In genomic region chr18:49814147-49814499, GRCh38 we compare ENCODE assay signal across 7 cellular contexts. TPM values are rescaled to one million over a fixed set of nuclear protein-coding genes. Genes with fewer than 3 reads are reported as not detected.
DNase-seq lines count a peak whose midpoint lies in the region; TF ChIP-seq lines count a peak whose summit lies in the region.

No MANE protein-coding gene starts in this region.

- peaks cover 8% of the 10 kb centered on the region for H3K9me3 Mint-ChIP-seq in HFFc6
- peaks cover 9% of the 10 kb centered on the region for H3K9me3 Mint-ChIP-seq in activated CD4-positive, alpha-beta memory T cell treated with anti-CD3 and anti-CD28 coated beads, Interleukin-2, amount 10 ng/mL, durations not matched to agents 7 days and 5 days

- H3K27me3 Mint-ChIP-seq in HFFc6 (ENCODE audit: insufficient read depth) = no peaks in the 10 kb centered on the region; the same call in 1 of the 2 replicates
- H3K27me3 Mint-ChIP-seq in activated CD4-positive, alpha-beta memory T cell treated with anti-CD3 and anti-CD28 coated beads, Interleukin-2, amount 10 ng/mL, durations not matched to agents 7 days and 5 days = no peaks in the 10 kb centered on the region

- H3K4me3 ChIP-seq in GM12875 (ENCODE audit: low read depth, low read length) = peak overlapping the region; percentile 76

- CTCF ChIA-PET in activated CD4-positive, alpha-beta memory T cell treated with anti-CD3 and anti-CD28 coated beads, Interleukin-2, amount 10 ng/mL, durations not matched to agents 7 days and 5 days (lab: Charles Lee) = interaction anchor here (0.7 to 1.0 kb wide), 2 partner anchors 22 to 25 kb away, joined by 4 to 5 read pairs; no protein-coding TSS in a partner anchor

- peak overlapping the region; percentile 88 for H3K27ac Mint-ChIP-seq in HFFc6
- peak overlapping the region; percentile 98 for H3K27ac Mint-ChIP-seq in activated CD4-positive, alpha-beta memory T cell treated with anti-CD3 and anti-CD28 coated beads, Interleukin-2, amount 10 ng/mL, durations not matched to agents 7 days and 5 days

- H3K36me3 Mint-ChIP-seq in HFFc6 (ENCODE audit: low read depth) = peaks cover 12% of the 10 kb centered on the region
- H3K36me3 Mint-ChIP-seq in activated CD4-positive, alpha-beta memory T cell treated with anti-CD3 and anti-CD28 coated beads, Interleukin-2, amount 10 ng/mL, durations not matched to agents 7 days and 5 days (ENCODE audit: low read depth) = peaks cover 64% of the 10 kb centered on the region

- POLR2A ChIA-PET in activated CD4-positive, alpha-beta memory T cell treated with anti-CD3 and anti-CD28 coated beads, Interleukin-2, amount 10 ng/mL, durations not matched to agents 7 days and 5 days (lab: Charles Lee) = interaction anchor here (0.7 to 2.1 kb wide), 12 partner anchors 8 to 1065 kb away, joined by 3 to 12 read pairs (median 4); partner anchors contain the start of genes C18orf32 and ME2

- peak overlapping the region; percentile 75 for H3K27ac ChIP-seq in epithelial cell of prostate

- peak overlapping the region; percentile 94 for H3K4me3 Mint-ChIP-seq in HFFc6
- H3K4me3 Mint-ChIP-seq in activated CD4-positive, alpha-beta memory T cell treated with anti-CD3 and anti-CD28 coated beads, Interleukin-2, amount 10 ng/mL, durations not matched to agents 7 days and 5 days = peak overlapping the region; percentile 97

- H3K4me1 Mint-ChIP-seq in HFFc6 (ENCODE audit: low read depth) = peaks cover 12% of the 10 kb centered on the region; the same call in 1 of the 2 replicates
- H3K4me1 Mint-ChIP-seq in activated CD4-positive, alpha-beta memory T cell treated with anti-CD3 and anti-CD28 coated beads, Interleukin-2, amount 10 ng/mL, durations not matched to agents 7 days and 5 days = peaks cover 61% of the 10 kb centered on the region

- TF ChIP-seq CTCF in GM12875 (IDR thresholded peaks at IDR 0.05; ENCODE audit: borderline replicate concordance, insufficient read depth, low read depth, low read length) (no peak), HFFc6 (IDR thresholded peaks at IDR 0.05) (no peak)

- DNase-seq in HFFc6 (peak; percentile 15), NCI-H1105 treated with DMSO at 0.1 percent for 48 hours (lab: John Stamatoyannopoulos, UW) (peak; percentile 85), epithelial cell of prostate (ENCODE audit: low read depth, low spot score) (no peak), myocyte (ENCODE audit: low read depth) (peak; percentile 67), stromal cell of bone marrow (ENCODE audit: low read depth) (peak; percentile 35)
- DNase-seq in activated CD4-positive, alpha-beta memory T cell treated with anti-CD3 and anti-CD28 coated beads, Interleukin-2, amount 10 ng/mL, durations not matched to agents 7 days and 5 days = peak; percentile 77

RNA-seq across cellular contexts. Expression of gene ACAA2, which starts 0.8 kb away (rescaled TPM):
- total RNA-seq in HFFc6 (2021; fragmentation: NEBNext Ultra II Directional; extraction: Animal tissue kit (Norgen Biotek cat#: 25700)) = 10 to 100 TPM in 2 of 6 experiments, 1 to 10 TPM in 4; 6.3 to 23.3 (median 7.1) TPM
- 10 to 100 TPM; 86.8 to 93.1 TPM for total RNA-seq in activated CD4-positive, alpha-beta memory T cell treated with anti-CD3 and anti-CD28 coated beads, Interleukin-2, amount 10 ng/mL, durations not matched to agents 7 days and 5 days
- 121 and 137 TPM in 2 replicates for total RNA-seq in myocyte
- 87.1 TPM for polyA plus RNA-seq in myocyte (2012)
